ENCODE assay signal across 8 cellular contexts in genomic region chr7:130667593-130668257, GRCh38. TPM values are rescaled to one million over a fixed set of nuclear protein-coding genes. Genes with fewer than 3 reads are reported as not detected.
DNase-seq lines count a peak whose midpoint lies in the region; ATAC-seq, FAIRE-seq and TF ChIP-seq lines count a peak whose summit lies in the region.

No MANE protein-coding gene starts in this region.

- peak; percentile 26 for FAIRE-seq in GM18507 (lab: Jason Lieb, UNC)

- H3K27ac Mint-ChIP-seq in naive thymus-derived CD8-positive, alpha-beta T cell, result peak overlapping the region in 9 of 10 donors; percentile 16 to 90 (median 81)

- H3K9me3 ChIP-seq in AG04450 (ENCODE audit: control insufficient read depth, insufficient read depth, low read length), result no peaks in the 10 kb centered on the region
- H3K9me3 ChIP-seq in OCI-LY3 (ENCODE audit: insufficient read depth, low read length), result no peaks in the 10 kb centered on the region
- no peaks in the 10 kb centered on the region for H3K9me3 ChIP-seq in duodenal mucosa (ENCODE audit: control insufficient read depth in 1 of 2, low read length in 2 of 2)

- H3K27me3 Mint-ChIP-seq in naive thymus-derived CD8-positive, alpha-beta T cell, result peaks cover 0 to 2% (median 0%) of the 10 kb centered on the region in 5 donors

- H3K27ac ChIP-seq in AG04450 (ENCODE audit: low read depth, low read length), result no peak overlapping the region
- no peak overlapping the region for H3K27ac ChIP-seq in OCI-LY3 (ENCODE audit: low read length)
- H3K27ac ChIP-seq in duodenal mucosa (ENCODE audit: low read depth, low read length), result no peak overlapping the region

- ATAC-seq in naive thymus-derived CD8-positive, alpha-beta T cell, result peak; percentile 7 to 39
- ATAC-seq in left lobe of liver, result no peak
- no peak for ATAC-seq in HG02759 (IDR thresholded peaks at IDR 0.05; ENCODE audit: unreplicated experiment)

- no peaks in the 10 kb centered on the region for H4K20me1 ChIP-seq in OCI-LY3 (ENCODE audit: insufficient read depth, low read length)

- H3K4me3 Mint-ChIP-seq in naive thymus-derived CD8-positive, alpha-beta T cell, result peak overlapping the region; percentile 81 to 94 (median 89)

- H3K4me1 Mint-ChIP-seq in naive thymus-derived CD8-positive, alpha-beta T cell, result peaks cover 6 to 21% (median 18%) of the 10 kb centered on the region in 4 donors

- H3K27me3 ChIP-seq in AG04450 (ENCODE audit: control insufficient read depth, insufficient read depth, low read length) (no peaks in the 10 kb centered on the region), OCI-LY3 (ENCODE audit: low read depth, low read length) (no peaks in the 10 kb centered on the region), duodenal mucosa (ENCODE audit: control insufficient read depth in 1 of 2, insufficient read depth in 2 of 2, low read length in 2 of 2) (peaks cover 0 to 3% of the 10 kb centered on the region in 2 donors)

- no peak for DNase-seq in AG04450 (ENCODE audit: low read depth, low spot score)
- no peak for DNase-seq in GM18507 (ENCODE audit: extremely low spot score, insufficient read length, low read depth)
- DNase-seq in naive thymus-derived CD8-positive, alpha-beta T cell, result no peak
- no peak for DNase-seq in left lobe of liver (ENCODE audit: low spot score)
- DNase-seq in NCI-H1436 treated with DMSO at 0.1 percent for 48 hours (lab: John Stamatoyannopoulos, UW), result no peak

- H3K4me2 ChIP-seq in OCI-LY3 (ENCODE audit: low read length), result peak overlapping the region; percentile 74

- H3K36me3 Mint-ChIP-seq in naive thymus-derived CD8-positive, alpha-beta T cell, result peaks cover 0 to 12% (median 7%) of the 10 kb centered on the region in 3 donors

- CTCF ChIA-PET in AG04450 (lab: Charles Lee), result no interaction called here

- no peak for TF ChIP-seq CTCF in AG04450 (IDR thresholded peaks at IDR 0.05; ENCODE audit: low read depth, low read length)
- no peak for TF ChIP-seq CTCF in OCI-LY3 (IDR thresholded peaks at IDR 0.05; ENCODE audit: low read depth, low read length)

- H3K79me2 ChIP-seq in OCI-LY3 (ENCODE audit: low read length), result no peaks in the 10 kb centered on the region

- H3K36me3 ChIP-seq in OCI-LY3 (replicated peaks; ENCODE audit: low read depth, low read length), result no peaks in the 10 kb centered on the region
- H3K36me3 ChIP-seq in duodenal mucosa (ENCODE audit: control insufficient read depth in 1 of 2, insufficient read depth in 2 of 2, low read length in 2 of 2), result no peaks in the 10 kb centered on the region

- H2AFZ ChIP-seq in OCI-LY3 (ENCODE audit: low read depth, low read length), result peak overlapping the region; percentile 85

- H3K9ac ChIP-seq in OCI-LY3 (ENCODE audit: low read length), result peak overlapping the region; percentile 79
- peak overlapping the region; percentile 9 to 55 for H3K9ac ChIP-seq in duodenal mucosa (ENCODE audit: low read depth in 1 of 2, low read length in 2 of 2)

- POLR2A ChIA-PET in AG04450 (lab: Yijun Ruan, JAX), result no interaction called here
- POLR2A ChIA-PET in naive thymus-derived CD8-positive, alpha-beta T cell (lab: Charles Lee), result interaction anchor here (2.4 kb wide), 1 partner anchor 462 kb away, joined by 10 read pairs; the partner anchor contains the start of gene TMEM209

- peaks cover 15% of the 10 kb centered on the region for H3K4me1 ChIP-seq in OCI-LY3 (ENCODE audit: low read length)
- peaks cover 0 to 4% of the 10 kb centered on the region in 2 donors for H3K4me1 ChIP-seq in duodenal mucosa (ENCODE audit: control insufficient read depth in 1 of 2, insufficient read depth in 2 of 2, low read length in 2 of 2)

- H3K4me3 ChIP-seq in AG04450 (ENCODE audit: low read depth, low read length), result peak overlapping the region; percentile 78
- H3K4me3 ChIP-seq in OCI-LY3 (ENCODE audit: low read length), result peak overlapping the region; percentile 83
- peak overlapping the region; percentile 85 to 86 for H3K4me3 ChIP-seq in duodenal mucosa (ENCODE audit: low read depth in 1 of 2, low read length in 2 of 2)

- H3K9me3 Mint-ChIP-seq in naive thymus-derived CD8-positive, alpha-beta T cell, result no peaks in the 10 kb centered on the region

RNA-seq across cellular contexts. Expression of gene COPG2, which starts 0.8 kb away (rescaled TPM):
- polyA plus RNA-seq in AG04450 (2011; rRNA removed), result 36.6 and 40.6 TPM in 2 replicates
- polyA minus RNA-seq in AG04450 (2011; rRNA and poly(A)+ RNA removed), result 35.6 and 46.2 TPM in 2 replicates
- total RNA-seq in naive thymus-derived CD8-positive, alpha-beta T cell, result 10 to 100 TPM; 11.5 to 11.9 TPM
- 1 to 10 TPM; 1.9 to 6.5 (median 3.0) TPM for polyA plus RNA-seq in naive thymus-derived CD8-positive, alpha-beta T cell
- 5.4 TPM for total RNA-seq in left lobe of liver

RNA-seq across cellular contexts. Expression of gene TSGA13, which starts 18.6 kb away (rescaled TPM):
- not detected in 2 replicates for polyA plus RNA-seq in AG04450 (2011; rRNA removed)
- polyA minus RNA-seq in AG04450 (2011; rRNA and poly(A)+ RNA removed), result not detected in 2 replicates
- total RNA-seq in naive thymus-derived CD8-positive, alpha-beta T cell, result not detected
- polyA plus RNA-seq in naive thymus-derived CD8-positive, alpha-beta T cell, result not detected
- total RNA-seq in left lobe of liver, result not detected

Comparison
In these comparisons a context has a peak if more than half of its experiments do, and no peak if none do; other contexts are left out.
1. ATAC-seq: peak in naive thymus-derived CD8-positive, alpha-beta T cell (2 of 2); none in left lobe of liver (single experiment) and HG02759 (single experiment).
2. Peak in every context shown above with its lines, with median percentiles within 50 percentile points of each other: H3K4me3 ChIP-seq.